1 cellular context compared by ENCODE assay signal in the genomic region with DNA sequence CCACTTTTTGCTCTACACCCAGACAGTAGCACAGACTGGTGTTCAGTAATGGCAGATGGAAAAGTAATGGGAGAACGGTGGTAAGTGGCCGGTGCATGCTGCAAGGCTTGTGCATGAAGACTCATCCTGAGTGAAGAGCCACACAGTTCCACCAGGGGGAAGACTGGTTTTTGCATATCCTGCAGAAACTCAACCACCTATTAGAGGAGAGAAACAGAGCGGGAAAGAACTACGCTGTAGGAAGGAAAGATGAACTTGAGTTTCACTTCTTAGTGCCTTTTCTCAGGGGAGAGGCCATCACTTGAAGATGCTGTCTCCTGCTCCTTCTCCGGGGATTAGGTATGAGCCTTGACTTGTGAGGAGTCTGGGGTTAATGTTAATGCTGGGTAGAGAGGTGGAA.
TF ChIP-seq lines count a peak whose summit lies in the region.

No MANE protein-coding gene starts in this region.

TF ChIP-seq in A549, 52 proteins besides CTCF, POLR2A, EP300 and RAD21 (continued from another document):
- TF ChIP-seq, protein P1, sequence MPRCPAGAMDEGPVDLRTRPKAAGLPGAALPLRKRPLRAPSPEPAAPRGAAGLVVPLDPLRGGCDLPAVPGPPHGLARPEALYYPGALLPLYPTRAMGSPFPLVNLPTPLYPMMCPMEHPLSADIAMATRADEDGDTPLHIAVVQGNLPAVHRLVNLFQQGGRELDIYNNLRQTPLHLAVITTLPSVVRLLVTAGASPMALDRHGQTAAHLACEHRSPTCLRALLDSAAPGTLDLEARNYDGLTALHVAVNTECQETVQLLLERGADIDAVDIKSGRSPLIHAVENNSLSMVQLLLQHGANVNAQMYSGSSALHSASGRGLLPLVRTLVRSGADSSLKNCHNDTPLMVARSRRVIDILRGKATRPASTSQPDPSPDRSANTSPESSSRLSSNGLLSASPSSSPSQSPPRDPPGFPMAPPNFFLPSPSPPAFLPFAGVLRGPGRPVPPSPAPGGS (IDR thresholded peaks at IDR 0.05): no peak
